Comparison of ENCODE assay signal across 9 cellular contexts in the genomic region with DNA sequence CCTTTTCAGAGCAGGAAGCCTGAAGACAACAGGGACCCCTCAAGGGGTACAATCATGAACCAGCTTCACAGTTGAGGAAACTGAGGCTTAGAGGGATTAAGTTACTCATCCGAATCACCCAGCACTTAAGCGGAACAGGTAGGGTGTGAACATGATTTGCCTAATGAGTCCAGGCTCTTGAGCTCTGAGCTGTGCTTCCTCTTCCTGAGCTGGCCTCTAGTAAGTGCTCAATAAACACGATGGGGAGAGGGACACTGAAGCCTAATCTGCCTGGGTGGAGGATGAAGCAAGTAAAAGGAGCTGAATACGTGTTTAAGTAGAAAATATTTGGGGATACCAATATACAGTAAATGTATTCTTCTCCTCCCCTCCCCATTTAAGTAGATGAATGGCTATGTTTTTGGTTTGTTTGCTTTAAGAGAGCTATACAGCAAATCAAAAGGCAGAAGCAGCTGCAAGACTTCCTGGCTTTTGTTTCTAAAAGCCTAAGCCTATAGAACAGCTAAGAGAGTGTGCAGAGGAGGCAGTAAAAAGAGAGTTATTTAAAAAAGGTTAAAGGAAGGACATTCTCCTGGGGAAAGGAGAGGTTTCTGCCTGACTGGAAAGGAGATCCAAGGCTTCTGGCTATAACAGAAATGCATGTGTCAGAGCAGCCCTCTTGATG. TPM values are rescaled to one million over a fixed set of nuclear protein-coding genes. Genes with fewer than 3 reads are reported as not detected.
DNase-seq lines count a peak whose midpoint lies in the region; ATAC-seq, FAIRE-seq and TF ChIP-seq lines count a peak whose summit lies in the region.
"Had no signal": no experiment of that assay in that cellular context is flagged by ENCODE, and none has a peak within 500 bp of the region (broad histone marks: within the 10 kb centered on the region; RNA-seq: fewer than 3 reads in every experiment).

No MANE protein-coding gene starts in this region.

- TF ChIP-seq POLR2A in uterus (IDR thresholded peaks at IDR 0.05) (no peak), H54 (IDR thresholded peaks at IDR 0.05; ENCODE audit: low read depth, low read length) (no peak)

- H3K9me3 ChIP-seq in left ventricle myocardium inferior (replicated peaks) (no peaks in the 10 kb centered on the region), uterus (no peaks in the 10 kb centered on the region)

- intact Hi-C loops in left ventricle myocardium inferior (cut with micrococcal nuclease) (no loop called here), cardiac septum (cut with DNase I) (loop anchor here (5.0 to 10.0 kb wide), 3 partner anchors 101 to 318 kb away; no protein-coding TSS in a partner anchor), uterus (cut with DNase I; ENCODE audit: low total_unique reads) (loop anchor here (2.0 kb wide), 1 partner anchor 192 kb away; no protein-coding TSS in a partner anchor)

- no peak overlapping the region for H3K4me3 ChIP-seq in left ventricle myocardium inferior
- H3K4me3 ChIP-seq in uterus, result no peak overlapping the region
- H3K4me3 ChIP-seq: cardiac muscle cell had no signal

- DNase-seq in left ventricle myocardium inferior (no peak), cardiac septum (ENCODE audit: low spot score) (no peak), NOMO-1 treated with DMSO at 0.1 percent for 48 hours (lab: John Stamatoyannopoulos, UW; ENCODE audit: unreplicated experiment) (peak; percentile 40), uterus (no peak), H54 (ENCODE audit: insufficient read length, low spot score) (no peak), OCI-M1 (lab: John Stamatoyannopoulos, UW) (no peak)
- no peak for DNase-seq in stimulated activated CD4-positive, alpha-beta T cell treated with anti-CD3 and anti-CD28 coated beads, Interleukin-4, amount 100 ng/mL, for 4 hours

- no peaks in the 10 kb centered on the region for H3K27me3 ChIP-seq in left ventricle myocardium inferior (ENCODE audit: low read depth)
- H3K27me3 ChIP-seq in uterus, result no peaks in the 10 kb centered on the region
- H3K27me3 ChIP-seq: cardiac muscle cell had no signal

- TF ChIP-seq CTCF in left ventricle myocardium inferior (IDR thresholded peaks at IDR 0.05; ENCODE audit: borderline replicate concordance) (no peak), uterus (IDR thresholded peaks at IDR 0.05) (no peak)

- FAIRE-seq in H54 (lab: Jason Lieb, UNC), result no peak

- peak overlapping the region; percentile 88 for H3K27ac ChIP-seq in left ventricle myocardium inferior (replicated peaks)
- peak overlapping the region; percentile 86 to 88 for H3K27ac ChIP-seq in uterus
- H3K27ac ChIP-seq: cardiac muscle cell had no signal

- peak; percentile 65 for ATAC-seq in esophagus mucosa

- peaks cover 22% of the 10 kb centered on the region for H3K4me1 ChIP-seq in left ventricle myocardium inferior
- no peaks in the 10 kb centered on the region for H3K4me1 ChIP-seq in uterus

- H3K36me3 ChIP-seq in left ventricle myocardium inferior (no peaks in the 10 kb centered on the region), uterus (no peaks in the 10 kb centered on the region)
- H3K36me3 ChIP-seq: cardiac muscle cell had no signal

RNA-seq across cellular contexts. Expression of gene STPG1, which starts 20.5 kb away (rescaled TPM):
- 4.9 TPM for total RNA-seq in left ventricle myocardium inferior
- total RNA-seq in cardiac septum, result 5.2 TPM
- 8.0 TPM for total RNA-seq in esophagus mucosa
- total RNA-seq in uterus, result 10 to 100 TPM in 1 of 4 donors, 1 to 10 TPM in 3; 1.0 to 11.5 (median 4.0) TPM

RNA-seq across cellular contexts. Expression of gene NIPAL3, which starts 22.5 kb away (rescaled TPM):
- 30.1 TPM for total RNA-seq in left ventricle myocardium inferior
- 21.3 TPM for total RNA-seq in cardiac septum
- 21.3 TPM for total RNA-seq in esophagus mucosa
- 10 to 100 TPM; 14.2 to 36.8 (median 21.5) TPM for total RNA-seq in uterus
